11 cellular contexts compared by ENCODE assay signal in the genomic region with DNA sequence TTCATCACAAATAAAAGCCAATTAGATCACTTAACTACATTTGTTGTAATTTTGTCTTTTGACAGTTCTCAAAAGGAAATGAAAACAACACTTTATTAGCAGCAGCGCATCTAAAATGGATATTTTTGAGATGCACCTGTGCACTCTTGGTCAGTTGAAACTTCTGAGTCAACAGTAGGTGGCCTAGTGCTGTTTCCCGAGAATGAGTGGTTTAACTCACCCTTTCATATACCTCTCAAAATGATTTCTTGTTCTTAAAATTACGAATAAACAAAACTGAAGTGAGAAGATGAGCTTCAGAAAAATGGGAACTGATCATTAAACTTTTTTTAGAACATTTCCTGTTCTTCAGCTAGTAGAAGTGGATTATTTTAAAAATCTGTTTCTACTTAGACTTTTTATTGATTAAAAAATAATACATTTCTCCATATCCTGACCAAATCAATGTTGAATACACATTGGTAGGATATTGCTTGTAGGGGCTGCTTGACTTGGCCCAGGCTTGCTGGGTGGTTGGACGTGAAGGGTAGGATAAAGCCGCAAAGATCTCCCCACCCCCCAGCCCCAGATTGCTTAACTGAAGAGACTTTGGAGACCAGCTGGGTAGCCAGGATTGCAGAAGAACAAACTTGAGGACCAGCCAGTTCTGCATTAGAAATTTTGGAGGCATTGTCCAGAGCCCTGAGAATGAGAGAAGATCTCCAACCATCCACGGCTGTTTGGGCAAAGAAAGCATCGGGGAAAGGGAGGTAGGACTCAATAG. TPM values are rescaled to one million over a fixed set of nuclear protein-coding genes. Genes with fewer than 3 reads are reported as not detected.
DNase-seq lines count a peak whose midpoint lies in the region; ATAC-seq lines count a peak whose summit lies in the region.
"Had no signal": no experiment of that assay in that cellular context is flagged by ENCODE, and none has a peak within 500 bp of the region (broad histone marks: within the 10 kb centered on the region; RNA-seq: fewer than 3 reads in every experiment).

No MANE protein-coding gene starts in this region.

- H3K4me3 ChIP-seq in GM23248 = no peak overlapping the region

- H3F3A ChIP-seq in GM23248 (ENCODE audit: insufficient read depth) = peaks cover 16% of the 10 kb centered on the region

- no peaks in the 10 kb centered on the region for H3K79me2 ChIP-seq in GM23248 (ENCODE audit: insufficient read depth)

- ATAC-seq in GM19324 (IDR thresholded peaks at IDR 0.05; ENCODE audit: low FRiP score, unreplicated experiment) (peak; percentile 69), HG02938 (IDR thresholded peaks at IDR 0.05; ENCODE audit: unreplicated experiment) (peak; percentile 77)
- ATAC-seq: activated CD4-positive, alpha-beta T cell treated with anti-CD3 and anti-CD28 coated beads for 36 hours; natural killer cell had no signal

- H3K4me1 ChIP-seq in GM23248 (ENCODE audit: insufficient read depth) = peaks cover 16% of the 10 kb centered on the region

- H3K27me3 ChIP-seq in GM23248 (replicated peaks; ENCODE audit: insufficient read depth) = no peaks in the 10 kb centered on the region

- in situ Hi-C loops in GM23248 (cut with MboI) = no loop called here

- no peak overlapping the region for H3K27ac ChIP-seq in GM23248

- H3K9me2 ChIP-seq in GM23248 (ENCODE audit: insufficient read depth) = no peaks in the 10 kb centered on the region

- no peak overlapping the region for H3K4me2 ChIP-seq in GM23248 (ENCODE audit: unreplicated experiment)

- no peaks in the 10 kb centered on the region for H3K36me3 ChIP-seq in GM23248 (ENCODE audit: low read depth)

- H3K9me3 ChIP-seq in GM23248 (ENCODE audit: low read depth) = no peaks in the 10 kb centered on the region

- no peak overlapping the region for H3K9ac ChIP-seq in GM23248

- no peak overlapping the region for H2AFZ ChIP-seq in GM23248

- 89 to 91% methylated on average over 7 of the region's 7 CpGs for WGBS in GM23248 (ENCODE audit: low coverage in 1 of 2, low lambda C conversion rate in 2 of 2, missing lambda C conversion rate in 2 of 2), 2 experiments

- no peaks in the 10 kb centered on the region for H4K20me1 ChIP-seq in GM23248 (ENCODE audit: insufficient read depth)

- DNase-seq in CD1c-positive myeloid dendritic cell (ENCODE audit: extremely low spot score) (peak; percentile 65), NAMALWA (ENCODE audit: low spot score) (peak; percentile 23), DMS 273 treated with DMSO at 0.1 percent for 48 hours (lab: John Stamatoyannopoulos, UW) (no peak), GM23248 (no peak), NCI-H187 treated with DMSO at 0.1 percent for 48 hours (lab: John Stamatoyannopoulos, UW) (no peak), HuH-7.5 (ENCODE audit: low spot score) (no peak)
- DNase-seq: activated CD4-positive, alpha-beta T cell treated with anti-CD3 and anti-CD28 coated beads for 36 hours; natural killer cell; NCI-H526 treated with DMSO at 0.1 percent for 48 hours had no signal

RNA-seq across cellular contexts. Expression of gene STK38L, which starts 22.3 kb away (rescaled TPM):
- total RNA-seq in GM23248 (2014; rRNA removed; shearing (Covaris generic)) = 16.8 and 38.7 TPM in 2 replicates
- 16.0 and 19.9 TPM in 2 replicates for polyA plus RNA-seq in GM23248 (2016; fragmentation: Nextera tagmentation; extraction: Ambion mirVana)

Comparison
In these comparisons a context has a peak if more than half of its experiments do, and no peak if none do; other contexts are left out.
1. DNase-seq: peak in CD1c-positive myeloid dendritic cell (single experiment) and NAMALWA (single experiment); none in DMS 273 treated with DMSO at 0.1 percent for 48 hours (single experiment), GM23248 (single experiment), NCI-H187 treated with DMSO at 0.1 percent for 48 hours (single experiment) and HuH-7.5 (single experiment).